In genomic region chr15:47442366-47442765, GRCh38 we compare ENCODE assay signal across 3 cellular contexts.
"Had no signal": no experiment of that assay in that cellular context is flagged by ENCODE, and none has a peak within 500 bp of the region (broad histone marks: within the 10 kb centered on the region; RNA-seq: fewer than 3 reads in every experiment).

No MANE protein-coding gene starts in this region.

- H3K4me3 ChIP-seq: GM12878 had no signal

- ATAC-seq: GM12878 had no signal

- DNase-seq: GDM1, GF-D8 had no signal
